In the genomic region with DNA sequence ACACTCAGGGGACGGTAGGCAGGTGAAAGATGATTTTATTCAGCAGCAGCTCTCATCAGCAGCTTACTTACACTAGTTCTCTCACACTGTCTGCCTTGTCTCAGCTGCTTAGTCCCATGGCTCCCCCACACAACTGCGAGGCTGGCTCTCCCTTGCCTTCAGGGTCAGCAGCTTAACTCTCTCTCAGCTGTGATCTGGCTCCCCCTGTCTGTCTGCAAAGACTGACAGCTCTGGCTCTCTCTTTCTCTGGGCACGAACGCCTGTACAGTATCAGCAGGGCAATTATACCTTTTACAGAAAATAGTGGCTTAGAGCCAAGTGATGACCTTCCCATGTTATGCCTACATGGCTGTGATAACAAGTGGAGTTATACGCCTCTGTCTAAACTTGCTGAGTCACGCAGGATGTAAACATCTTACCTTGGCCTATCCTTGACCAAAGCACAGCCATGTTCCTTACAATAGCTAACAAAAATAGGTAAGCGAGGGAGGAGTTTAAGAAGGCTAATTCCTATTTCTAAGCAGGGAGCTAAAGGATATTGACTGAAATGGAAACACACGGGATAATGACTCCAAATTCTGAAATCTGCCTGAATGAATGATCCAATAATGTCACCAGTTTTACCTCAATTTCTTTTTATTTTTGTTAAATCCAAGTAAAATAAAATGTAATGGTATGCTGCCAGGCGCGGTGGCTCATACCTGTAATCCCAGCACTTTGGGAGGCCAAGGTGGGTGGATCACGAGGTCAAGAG, we compare ENCODE assay signal across 8 cellular contexts. TPM values are rescaled to one million over a fixed set of nuclear protein-coding genes. Genes with fewer than 3 reads are reported as not detected.
A peak's percentile ranks its signal among the peaks of the same experiment; 100 is the strongest.
DNase-seq lines count a peak whose midpoint lies in the region; ATAC-seq, FAIRE-seq and TF ChIP-seq lines count a peak whose summit lies in the region.

No MANE protein-coding gene starts in this region.

- no peak overlapping the region for H2BK20ac ChIP-seq in H1 (ENCODE audit: low read length)

- DNase-seq in D341Med (ENCODE audit: low spot score) (peak; percentile 49), HT1080 (ENCODE audit: low read depth) (peak; percentile 27), RPMI8226 (peak; percentile 34), H1 (ENCODE audit: low read depth in 1 of 2, low spot score in 2 of 2) (peak; percentile 33 to 47), osteoblast (ENCODE audit: insufficient read length, low spot score, missing footprints) (no peak), hippocampal formation (lab: John Stamatoyannopoulos, UW) (no peak)
- DNase-seq in NK-92 treated with Interleukin-12 subunit alpha and Interleukin-12 subunit beta, amount 100 ng/mL, for 24 hours (lab: John Stamatoyannopoulos, UW): no peak

- CTCF ChIA-PET in H1 (lab: Charles Lee; ENCODE audit: partially characterized antibody): interaction anchor here (0.6 to 3.3 kb wide), 24 partner anchors 7 to 163 kb away, joined by 3 to 17 read pairs (median 4); partner anchors contain the start of genes EARS2 and UBFD1

- H3K4me2 ChIP-seq in H1 (ENCODE audit: insufficient read depth in 1 of 2, low read depth in 2 of 2, low read length in 2 of 2) (no peak overlapping the region), osteoblast (ENCODE audit: insufficient read depth, low read length) (no peak overlapping the region)

- peak overlapping the region; percentile 25 for H4K91ac ChIP-seq in H1 (replicated peaks; ENCODE audit: insufficient read length, low read length)

- peaks cover 6% of the 10 kb centered on the region for H3K23me2 ChIP-seq in H1 (ENCODE audit: low read depth, low read length)

- FAIRE-seq in H1 (lab: Jason Lieb, UNC): no peak

- H4K8ac ChIP-seq in H1 (ENCODE audit: extremely low read depth, insufficient read depth, low read length): no peak overlapping the region

- H2AFZ ChIP-seq in H1 (ENCODE audit: low read length): no peak overlapping the region
- peak overlapping the region; percentile 94 for H2AFZ ChIP-seq in osteoblast (ENCODE audit: low read length)

- H3K56ac ChIP-seq in H1 (replicated peaks; ENCODE audit: insufficient read length, low read depth, low read length): no peak overlapping the region

- peak in 1 of 2 experiments; percentile 26; a peak in 2 of 4 replicates for TF ChIP-seq RAD21 in H1 (IDR thresholded peaks at IDR 0.05 in 1 of 2, conservative IDR thresholded peaks at IDR 0.05 in 1 of 2; ENCODE audit: low read depth in 2 of 2, low read length in 2 of 2)

- no peak for ATAC-seq in HG02678 (IDR thresholded peaks at IDR 0.05; ENCODE audit: unreplicated experiment)

- H3K4ac ChIP-seq in H1 (replicated peaks; ENCODE audit: insufficient read length, low read depth, low read length): peak overlapping the region; percentile 76

- no peak overlapping the region for H2BK5ac ChIP-seq in H1 (ENCODE audit: low read depth, low read length)

- H3K18ac ChIP-seq in H1 (ENCODE audit: extremely low read depth, low read length): peak overlapping the region; percentile 72; the same call in 1 of the 2 replicates

- no peak overlapping the region for H2BK120ac ChIP-seq in H1 (replicated peaks; ENCODE audit: low read depth, low read length)

- H3K9ac ChIP-seq in H1 (replicated peaks in 1 of 4; ENCODE audit: extremely low read depth in 1 of 4, low read depth in 3 of 4, low read length in 3 of 4): no peak overlapping the region

- H3K4me1 ChIP-seq in H1 (replicated peaks in 1 of 4; ENCODE audit: control insufficient read depth in 3 of 4, insufficient read depth in 4 of 4, low read length in 3 of 4) (peaks cover 2 to 9% (median 4%) of the 10 kb centered on the region in 4 experiments; a peak in 4 of 7 replicates), osteoblast (ENCODE audit: insufficient read depth, low read length) (peaks cover 8% of the 10 kb centered on the region)

- peaks cover 8% of the 10 kb centered on the region for H3K79me1 ChIP-seq in H1 (ENCODE audit: low read depth, low read length)

- H2BK12ac ChIP-seq in H1 (ENCODE audit: low read depth, low read length): no peak overlapping the region; the same call in 1 of the 2 replicates

- H3K27ac ChIP-seq in H1 (ENCODE audit: low read depth, low read length) (no peak overlapping the region), osteoblast (ENCODE audit: low read depth, low read length) (peak overlapping the region; percentile 67)

- no peak overlapping the region for H2AK5ac ChIP-seq in H1 (ENCODE audit: low read depth, low read length)

- H4K20me1 ChIP-seq in H1 (replicated peaks in 1 of 2; ENCODE audit: control insufficient read depth in 1 of 2, insufficient read depth in 2 of 2, low read length in 2 of 2) (peaks cover 0 to 2% of the 10 kb centered on the region in 2 experiments), osteoblast (ENCODE audit: insufficient read depth, low read length) (peaks cover 19% of the 10 kb centered on the region)

- no peak overlapping the region for H3K14ac ChIP-seq in H1 (ENCODE audit: insufficient read length)

- peak; percentile 29 to 65 (median 47); a peak in 3 of 4 replicates for TF ChIP-seq CTCF in H1 (IDR thresholded peaks at IDR 0.05; ENCODE audit: control extremely low read depth in 1 of 3, insufficient read depth in 1 of 3, low read depth in 1 of 3, low read length in 3 of 3)
- TF ChIP-seq CTCF in osteoblast (IDR thresholded peaks at IDR 0.05; ENCODE audit: extremely low read depth, low read depth, low read length): peak; percentile 40

- no peaks in the 10 kb centered on the region for H3K9me3 ChIP-seq in H1 (ENCODE audit: insufficient read depth in 2 of 2, low read depth in 1 of 2, low read length in 1 of 2)
- H3K9me3 ChIP-seq in osteoblast (ENCODE audit: low read depth, low read length): no peaks in the 10 kb centered on the region

- H2BK15ac ChIP-seq in H1 (ENCODE audit: low read length): no peak overlapping the region

- no peak for TF ChIP-seq POLR2A in H1 (IDR thresholded peaks at IDR 0.05; ENCODE audit: control extremely low read depth in 1 of 2, low read depth in 2 of 2, low read length in 2 of 2)

- WGBS in H1 (ENCODE audit: extremely low coverage in 1 of 2, insufficient coverage in 1 of 2, insufficient read length in 1 of 2, insufficient replicate concordance in 2 of 2, low coverage in 1 of 2, low lambda C conversion rate in 2 of 2, missing lambda C conversion rate in 1 of 2), 2 experiments: 85% methylated on average over 11 of the region's 11 CpGs; no CpG with 5 or more reads in 1 of the 2 experiments

- H3K27me3 ChIP-seq in H1 (replicated peaks in 1 of 4; ENCODE audit: control insufficient read depth in 3 of 4, extremely low read depth in 1 of 4, insufficient read depth in 3 of 4, low read length in 3 of 4) (no peaks in the 10 kb centered on the region), osteoblast (ENCODE audit: insufficient read depth, low read length) (no peaks in the 10 kb centered on the region)

- H3K36me3 ChIP-seq in H1 (ENCODE audit: control insufficient read depth in 2 of 4, insufficient read depth in 4 of 4, low read length in 3 of 4): peaks cover 7 to 16% (median 12%) of the 10 kb centered on the region in 4 experiments; a peak in 7 of 8 replicates
- H3K36me3 ChIP-seq in osteoblast (ENCODE audit: insufficient read depth, low read length): peaks cover 22% of the 10 kb centered on the region

- H3K23ac ChIP-seq in H1 (ENCODE audit: insufficient read length): no peak overlapping the region

- no peak overlapping the region for H3K4me3 ChIP-seq in H1 (ENCODE audit: extremely low read depth in 1 of 4, insufficient read depth in 2 of 4, low read depth in 3 of 4, low read length in 4 of 4)
- no peak overlapping the region for H3K4me3 ChIP-seq in osteoblast (ENCODE audit: insufficient read depth, low read length)

- TF ChIP-seq EP300 in H1 (IDR thresholded peaks at IDR 0.05; ENCODE audit: borderline replicate concordance in 1 of 2, low read depth in 2 of 2, low read length in 2 of 2): no peak

- POLR2A ChIA-PET in H1 (lab: Charles Lee; ENCODE audit: partially characterized antibody): interaction anchor here (0.8 to 4.3 kb wide), 8 partner anchors 7 to 82 kb away, joined by 3 to 19 read pairs (median 4); partner anchors contain the start of genes EARS2 and UBFD1

- H4K5ac ChIP-seq in H1 (ENCODE audit: insufficient read length, low read depth, low read length): peak overlapping the region; percentile 85

- H3K79me2 ChIP-seq in H1 (ENCODE audit: control insufficient read depth in 1 of 2, insufficient read depth in 2 of 2, low read length in 2 of 2) (peaks cover 25 to 37% of the 10 kb centered on the region in 2 experiments), osteoblast (ENCODE audit: insufficient read depth, low read length) (peaks cover 37% of the 10 kb centered on the region)

RNA-seq across cellular contexts. Expression of gene NDUFAB1, which starts 1.1 kb away (rescaled TPM):
- 340 and 370 TPM in 2 replicates for total RNA-seq in HT1080 (2014; rRNA removed; shearing (Covaris generic))
- 386 and 388 TPM in 2 replicates for polyA plus RNA-seq in HT1080 (2015; cell fraction: cytosol; rRNA removed)
- polyA plus RNA-seq in HT1080 (2015; cell fraction: nucleus; rRNA removed): 180 and 186 TPM in 2 replicates
- 135 and 145 TPM in 2 replicates for total RNA-seq in H1 (2021; fragmentation: NEBNext Ultra II Directional; extraction: Animal tissue kit (Norgen Biotek cat#: 25700))
- 247 and 294 TPM in 2 replicates for polyA plus RNA-seq in H1 (2011; rRNA removed)
- polyA plus RNA-seq in H1 (2011; cell fraction: cytosol; rRNA removed): 251 TPM
- 179 TPM for polyA plus RNA-seq in H1 (2011; cell fraction: nucleus; rRNA removed)
- polyA plus RNA-seq in H1 (2012, experiment 1 of 2): 147 to 186 TPM (median 166 TPM) in 4 replicates
- polyA plus RNA-seq in H1 (2012, experiment 2 of 2): 242 TPM
- 221 TPM for polyA plus RNA-seq in H1 (2013, experiment 1 of 2)
- 223 TPM for polyA plus RNA-seq in H1 (2013, experiment 2 of 2)
- polyA minus RNA-seq in H1 (2011; rRNA and poly(A)+ RNA removed): 19.9 and 25.6 TPM in 2 replicates
- 69.9 TPM for polyA minus RNA-seq in H1 (2011; cell fraction: cytosol; rRNA and poly(A)+ RNA removed)
- 32.3 TPM for polyA minus RNA-seq in H1 (2011; cell fraction: nucleus; rRNA and poly(A)+ RNA removed)
- total RNA-seq in osteoblast: 43.1 and 50.7 TPM in 2 replicates

RNA-seq across cellular contexts. Expression of gene UBFD1, which starts 39.7 kb away (rescaled TPM):
- 70.8 and 89.2 TPM in 2 replicates for total RNA-seq in HT1080 (2014; rRNA removed; shearing (Covaris generic))
- polyA plus RNA-seq in HT1080 (2015; cell fraction: cytosol; rRNA removed): 44.6 and 57.7 TPM in 2 replicates
- 67.9 and 79.7 TPM in 2 replicates for polyA plus RNA-seq in HT1080 (2015; cell fraction: nucleus; rRNA removed)
- 104 and 106 TPM in 2 replicates for total RNA-seq in H1 (2021; fragmentation: NEBNext Ultra II Directional; extraction: Animal tissue kit (Norgen Biotek cat#: 25700))
- 66.3 and 69.1 TPM in 2 replicates for polyA plus RNA-seq in H1 (2011; rRNA removed)
- 73.9 TPM for polyA plus RNA-seq in H1 (2011; cell fraction: cytosol; rRNA removed)
- 49.1 TPM for polyA plus RNA-seq in H1 (2011; cell fraction: nucleus; rRNA removed)
- polyA plus RNA-seq in H1 (2012, experiment 1 of 2): 40.6 to 53.7 TPM (median 50.5 TPM) in 4 replicates
- 21.5 TPM for polyA plus RNA-seq in H1 (2012, experiment 2 of 2)
- polyA plus RNA-seq in H1 (2013, experiment 1 of 2): 34.2 TPM
- 32.3 TPM for polyA plus RNA-seq in H1 (2013, experiment 2 of 2)
- polyA minus RNA-seq in H1 (2011; rRNA and poly(A)+ RNA removed): 66.8 and 68.8 TPM in 2 replicates
- 36.6 TPM for polyA minus RNA-seq in H1 (2011; cell fraction: cytosol; rRNA and poly(A)+ RNA removed)
- polyA minus RNA-seq in H1 (2011; cell fraction: nucleus; rRNA and poly(A)+ RNA removed): 64.1 TPM
- total RNA-seq in osteoblast: 94.3 and 109 TPM in 2 replicates

RNA-seq across cellular contexts. Expression of gene EARS2, which starts 40.0 kb away (rescaled TPM):
- total RNA-seq in HT1080 (2014; rRNA removed; shearing (Covaris generic)): 31.3 and 35.6 TPM in 2 replicates
- polyA plus RNA-seq in HT1080 (2015; cell fraction: cytosol; rRNA removed): 21.8 and 25.2 TPM in 2 replicates
- polyA plus RNA-seq in HT1080 (2015; cell fraction: nucleus; rRNA removed): 32.6 and 32.9 TPM in 2 replicates
- total RNA-seq in H1 (2021; fragmentation: NEBNext Ultra II Directional; extraction: Animal tissue kit (Norgen Biotek cat#: 25700)): 47.8 and 49.1 TPM in 2 replicates
- polyA plus RNA-seq in H1 (2011; rRNA removed): 111 and 156 TPM in 2 replicates
- polyA plus RNA-seq in H1 (2011; cell fraction: cytosol; rRNA removed): 96.1 TPM
- 121 TPM for polyA plus RNA-seq in H1 (2011; cell fraction: nucleus; rRNA removed)
- 49.1 to 53.5 TPM (median 51.1 TPM) in 4 replicates for polyA plus RNA-seq in H1 (2012, experiment 1 of 2)
- polyA plus RNA-seq in H1 (2012, experiment 2 of 2): 62.6 TPM
- polyA plus RNA-seq in H1 (2013, experiment 1 of 2): 25.2 TPM
- polyA plus RNA-seq in H1 (2013, experiment 2 of 2): 22.8 TPM
- polyA minus RNA-seq in H1 (2011; rRNA and poly(A)+ RNA removed): 147 and 204 TPM in 2 replicates
- polyA minus RNA-seq in H1 (2011; cell fraction: cytosol; rRNA and poly(A)+ RNA removed): 60.0 TPM
- 135 TPM for polyA minus RNA-seq in H1 (2011; cell fraction: nucleus; rRNA and poly(A)+ RNA removed)
- total RNA-seq in osteoblast: 26.8 and 32.6 TPM in 2 replicates

RNA-seq across cellular contexts. Expression of gene PALB2, which starts 43.9 kb away (rescaled TPM):
- total RNA-seq in HT1080 (2014; rRNA removed; shearing (Covaris generic)): 13.9 and 17.9 TPM in 2 replicates
- 13.6 and 15.1 TPM in 2 replicates for polyA plus RNA-seq in HT1080 (2015; cell fraction: cytosol; rRNA removed)
- 19.0 and 19.4 TPM in 2 replicates for polyA plus RNA-seq in HT1080 (2015; cell fraction: nucleus; rRNA removed)
- total RNA-seq in H1 (2021; fragmentation: NEBNext Ultra II Directional; extraction: Animal tissue kit (Norgen Biotek cat#: 25700)): 28.6 and 33.1 TPM in 2 replicates
- 9.6 and 12.5 TPM in 2 replicates for polyA plus RNA-seq in H1 (2011; rRNA removed)
- polyA plus RNA-seq in H1 (2011; cell fraction: cytosol; rRNA removed): 15.1 TPM
- 8.8 TPM for polyA plus RNA-seq in H1 (2011; cell fraction: nucleus; rRNA removed)
- polyA plus RNA-seq in H1 (2012, experiment 1 of 2): 11.8 to 20.4 TPM (median 14.1 TPM) in 4 replicates
- 2.8 TPM for polyA plus RNA-seq in H1 (2012, experiment 2 of 2)
- polyA plus RNA-seq in H1 (2013, experiment 1 of 2): 20.7 TPM
- 18.1 TPM for polyA plus RNA-seq in H1 (2013, experiment 2 of 2)
- polyA minus RNA-seq in H1 (2011; rRNA and poly(A)+ RNA removed): 24.9 and 27.2 TPM in 2 replicates
- 12.1 TPM for polyA minus RNA-seq in H1 (2011; cell fraction: cytosol; rRNA and poly(A)+ RNA removed)
- 30.0 TPM for polyA minus RNA-seq in H1 (2011; cell fraction: nucleus; rRNA and poly(A)+ RNA removed)
- 14.8 and 15.9 TPM in 2 replicates for total RNA-seq in osteoblast

RNA-seq across cellular contexts. Expression of gene DCTN5, which starts 44.1 kb away (rescaled TPM):
- 49.9 and 76.1 TPM in 2 replicates for total RNA-seq in HT1080 (2014; rRNA removed; shearing (Covaris generic))
- polyA plus RNA-seq in HT1080 (2015; cell fraction: cytosol; rRNA removed): 52.4 and 62.6 TPM in 2 replicates
- polyA plus RNA-seq in HT1080 (2015; cell fraction: nucleus; rRNA removed): 53.6 and 54.6 TPM in 2 replicates
- total RNA-seq in H1 (2021; fragmentation: NEBNext Ultra II Directional; extraction: Animal tissue kit (Norgen Biotek cat#: 25700)): 74.0 and 75.6 TPM in 2 replicates
- 28.6 and 36.0 TPM in 2 replicates for polyA plus RNA-seq in H1 (2011; rRNA removed)
- polyA plus RNA-seq in H1 (2011; cell fraction: cytosol; rRNA removed): 55.0 TPM
- polyA plus RNA-seq in H1 (2011; cell fraction: nucleus; rRNA removed): 22.7 TPM
- 48.8 to 77.9 TPM (median 54.7 TPM) in 4 replicates for polyA plus RNA-seq in H1 (2012, experiment 1 of 2)
- 17.4 TPM for polyA plus RNA-seq in H1 (2012, experiment 2 of 2)
- 25.9 TPM for polyA plus RNA-seq in H1 (2013, experiment 1 of 2)
- polyA plus RNA-seq in H1 (2013, experiment 2 of 2): 24.9 TPM
- 104 and 170 TPM in 2 replicates for polyA minus RNA-seq in H1 (2011; rRNA and poly(A)+ RNA removed)
- polyA minus RNA-seq in H1 (2011; cell fraction: cytosol; rRNA and poly(A)+ RNA removed): 41.8 TPM
- 31.7 TPM for polyA minus RNA-seq in H1 (2011; cell fraction: nucleus; rRNA and poly(A)+ RNA removed)
- 35.4 and 35.5 TPM in 2 replicates for total RNA-seq in osteoblast

Comparison
In these comparisons a context has a peak if more than half of its experiments do, and no peak if none do; other contexts are left out.
1. DNase-seq: peak in D341Med (single experiment), HT1080 (single experiment), RPMI8226 (single experiment) and H1 (2 of 2); none in osteoblast (single experiment), NK-92 treated with Interleukin-12 subunit alpha and Interleukin-12 subunit beta, amount 100 ng/mL, for 24 hours (single experiment) and hippocampal formation (0 of 2).